In genomic region chr3:138935864-138936762, GRCh38 we compare ENCODE assay signal across 1 cellular context.
TF ChIP-seq lines count a peak whose summit lies in the region.

No MANE protein-coding gene starts in this region.

TF ChIP-seq in K562, 482 proteins besides CTCF, POLR2A, EP300 and RAD21 (continued from another document):
- TF ChIP-seq, protein P1, sequence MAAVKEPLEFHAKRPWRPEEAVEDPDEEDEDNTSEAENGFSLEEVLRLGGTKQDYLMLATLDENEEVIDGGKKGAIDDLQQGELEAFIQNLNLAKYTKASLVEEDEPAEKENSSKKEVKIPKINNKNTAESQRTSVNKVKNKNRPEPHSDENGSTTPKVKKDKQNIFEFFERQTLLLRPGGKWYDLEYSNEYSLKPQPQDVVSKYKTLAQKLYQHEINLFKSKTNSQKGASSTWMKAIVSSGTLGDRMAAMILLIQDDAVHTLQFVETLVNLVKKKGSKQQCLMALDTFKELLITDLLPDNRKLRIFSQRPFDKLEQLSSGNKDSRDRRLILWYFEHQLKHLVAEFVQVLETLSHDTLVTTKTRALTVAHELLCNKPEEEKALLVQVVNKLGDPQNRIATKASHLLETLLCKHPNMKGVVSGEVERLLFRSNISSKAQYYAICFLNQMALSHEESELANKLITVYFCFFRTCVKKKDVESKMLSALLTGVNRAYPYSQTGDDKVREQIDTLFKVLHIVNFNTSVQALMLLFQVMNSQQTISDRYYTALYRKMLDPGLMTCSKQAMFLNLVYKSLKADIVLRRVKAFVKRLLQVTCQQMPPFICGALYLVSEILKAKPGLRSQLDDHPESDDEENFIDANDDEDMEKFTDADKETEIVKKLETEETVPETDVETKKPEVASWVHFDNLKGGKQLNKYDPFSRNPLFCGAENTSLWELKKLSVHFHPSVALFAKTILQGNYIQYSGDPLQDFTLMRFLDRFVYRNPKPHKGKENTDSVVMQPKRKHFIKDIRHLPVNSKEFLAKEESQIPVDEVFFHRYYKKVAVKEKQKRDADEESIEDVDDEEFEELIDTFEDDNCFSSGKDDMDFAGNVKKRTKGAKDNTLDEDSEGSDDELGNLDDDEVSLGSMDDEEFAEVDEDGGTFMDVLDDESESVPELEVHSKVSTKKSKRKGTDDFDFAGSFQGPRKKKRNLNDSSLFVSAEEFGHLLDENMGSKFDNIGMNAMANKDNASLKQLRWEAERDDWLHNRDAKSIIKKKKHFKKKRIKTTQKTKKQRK (IDR thresholded peaks at IDR 0.05; ENCODE audit: borderline replicate concordance, low read depth, low read length) = no peak
- TF ChIP-seq DMBX1 (CRISPR knock-in tag; IDR thresholded peaks at IDR 0.05; ENCODE audit: borderline replicate concordance) (peak; percentile 4; the same call in 1 of the 2 replicates), ZNF354B (CRISPR knock-in tag; IDR thresholded peaks at IDR 0.05) (no peak), TBP (optimal IDR thresholded peaks at IDR 0.05; ENCODE audit: low read depth, low read length) (peak; percentile 41), SLC30A9 (CRISPR knock-in tag; IDR thresholded peaks at IDR 0.05) (no peak), ZNF740 (CRISPR knock-in tag; IDR thresholded peaks at IDR 0.05) (no peak), ZNF740 (tag; IDR thresholded peaks at IDR 0.05) (no peak), NONO (IDR thresholded peaks at IDR 0.05; ENCODE audit: low read depth in 2 of 2, low read length in 1 of 2) (0 out of 4 replicates have a peak, but pooled peaks of 1 of the 2 experiments have one; percentile 52), ZBTB8A (IDR thresholded peaks at IDR 0.05; ENCODE audit: partially characterized antibody) (no peak), NR0B1 (IDR thresholded peaks at IDR 0.05; ENCODE audit: partially characterized antibody) (no peak), USF2 (CRISPR knock-in tag; IDR thresholded peaks at IDR 0.05) (peak; percentile 85), CHAMP1 (IDR thresholded peaks at IDR 0.05) (0 out of 2 replicates have a peak, but pooled peaks have one; percentile 16), CCNT2 (IDR thresholded peaks at IDR 0.05; ENCODE audit: borderline replicate concordance, extremely low read depth, insufficient read length, low read depth, low read length) (peak; percentile 42), EGR1 (conservative IDR thresholded peaks at IDR 0.05) (peak; percentile 27), GABPA (tag; conservative IDR thresholded peaks at IDR 0.05; ENCODE audit: low read depth) (0 out of 2 replicates have a peak, but pooled peaks have one; percentile 39), NFATC3 (IDR thresholded peaks at IDR 0.05) (no peak), ARNT (IDR thresholded peaks at IDR 0.05) (no peak), KLF16 (IDR thresholded peaks at IDR 0.05) (0 out of 2 replicates have a peak, but pooled peaks have one; percentile 11), HMGN3 (IDR thresholded peaks at IDR 0.05; ENCODE audit: borderline replicate concordance, extremely low read depth, insufficient read length, low read depth, low read length) (peak; percentile 63), ZNF507 (tag; conservative IDR thresholded peaks at IDR 0.05) (no peak), ARHGAP35 (IDR thresholded peaks at IDR 0.05; ENCODE audit: partially characterized antibody) (no peak), THAP12 (CRISPR knock-in tag; IDR thresholded peaks at IDR 0.05) (no peak), ZNF780A (CRISPR knock-in tag; IDR thresholded peaks at IDR 0.05) (no peak), TFAM (CRISPR knock-in tag; conservative IDR thresholded peaks at IDR 0.05) (no peak), ESRRA (IDR thresholded peaks at IDR 0.05; ENCODE audit: borderline replicate concordance, low read depth) (peak; percentile 35), CTBP1 (IDR thresholded peaks at IDR 0.05; ENCODE audit: borderline replicate concordance) (peak; percentile 60; the same call in 1 of the 2 replicates), NCOA6 (IDR thresholded peaks at IDR 0.05) (0 out of 2 replicates have a peak, but pooled peaks have one; percentile 25), FOXK2 (conservative IDR thresholded peaks at IDR 0.05 in 1 of 2, IDR thresholded peaks at IDR 0.05 in 1 of 2; ENCODE audit: low read depth in 2 of 2) (no peak), ZNF586 (CRISPR knock-in tag; conservative IDR thresholded peaks at IDR 0.05) (no peak), SAFB (IDR thresholded peaks at IDR 0.05; ENCODE audit: borderline replicate concordance, low read depth, low read length) (peak; percentile 14; the same call in 1 of the 2 replicates), MAZ (CRISPR knock-in tag; conservative IDR thresholded peaks at IDR 0.05 in 1 of 2, IDR thresholded peaks at IDR 0.05 in 1 of 2) (peak in 1 of 2 experiments; percentile 71; a peak in 1 of 4 replicates)
- TF ChIP-seq, protein P2, sequence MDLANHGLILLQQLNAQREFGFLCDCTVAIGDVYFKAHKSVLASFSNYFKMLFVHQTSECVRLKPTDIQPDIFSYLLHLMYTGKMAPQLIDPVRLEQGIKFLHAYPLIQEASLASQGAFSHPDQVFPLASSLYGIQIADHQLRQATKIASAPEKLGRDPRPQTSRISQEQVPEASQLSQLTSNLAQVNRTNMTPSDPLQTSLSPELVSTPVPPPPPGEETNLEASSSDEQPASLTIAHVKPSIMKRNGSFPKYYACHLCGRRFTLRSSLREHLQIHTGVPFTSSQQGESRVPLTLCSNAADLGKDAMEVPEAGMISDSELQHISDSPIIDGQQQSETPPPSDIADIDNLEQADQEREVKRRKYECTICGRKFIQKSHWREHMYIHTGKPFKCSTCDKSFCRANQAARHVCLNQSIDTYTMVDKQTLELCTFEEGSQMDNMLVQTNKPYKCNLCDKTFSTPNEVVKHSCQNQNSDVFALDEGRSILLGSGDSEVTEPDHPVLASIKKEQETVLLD (IDR thresholded peaks at IDR 0.05) = no peak
- TF ChIP-seq, protein P3, sequence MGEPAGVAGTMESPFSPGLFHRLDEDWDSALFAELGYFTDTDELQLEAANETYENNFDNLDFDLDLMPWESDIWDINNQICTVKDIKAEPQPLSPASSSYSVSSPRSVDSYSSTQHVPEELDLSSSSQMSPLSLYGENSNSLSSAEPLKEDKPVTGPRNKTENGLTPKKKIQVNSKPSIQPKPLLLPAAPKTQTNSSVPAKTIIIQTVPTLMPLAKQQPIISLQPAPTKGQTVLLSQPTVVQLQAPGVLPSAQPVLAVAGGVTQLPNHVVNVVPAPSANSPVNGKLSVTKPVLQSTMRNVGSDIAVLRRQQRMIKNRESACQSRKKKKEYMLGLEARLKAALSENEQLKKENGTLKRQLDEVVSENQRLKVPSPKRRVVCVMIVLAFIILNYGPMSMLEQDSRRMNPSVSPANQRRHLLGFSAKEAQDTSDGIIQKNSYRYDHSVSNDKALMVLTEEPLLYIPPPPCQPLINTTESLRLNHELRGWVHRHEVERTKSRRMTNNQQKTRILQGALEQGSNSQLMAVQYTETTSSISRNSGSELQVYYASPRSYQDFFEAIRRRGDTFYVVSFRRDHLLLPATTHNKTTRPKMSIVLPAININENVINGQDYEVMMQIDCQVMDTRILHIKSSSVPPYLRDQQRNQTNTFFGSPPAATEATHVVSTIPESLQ (CRISPR knock-in tag; IDR thresholded peaks at IDR 0.05) = no peak
- TF ChIP-seq, protein P4, sequence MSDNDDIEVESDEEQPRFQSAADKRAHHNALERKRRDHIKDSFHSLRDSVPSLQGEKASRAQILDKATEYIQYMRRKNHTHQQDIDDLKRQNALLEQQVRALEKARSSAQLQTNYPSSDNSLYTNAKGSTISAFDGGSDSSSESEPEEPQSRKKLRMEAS (CRISPR knock-in tag; IDR thresholded peaks at IDR 0.05) = peak; percentile 67
- TF ChIP-seq, protein P5, sequence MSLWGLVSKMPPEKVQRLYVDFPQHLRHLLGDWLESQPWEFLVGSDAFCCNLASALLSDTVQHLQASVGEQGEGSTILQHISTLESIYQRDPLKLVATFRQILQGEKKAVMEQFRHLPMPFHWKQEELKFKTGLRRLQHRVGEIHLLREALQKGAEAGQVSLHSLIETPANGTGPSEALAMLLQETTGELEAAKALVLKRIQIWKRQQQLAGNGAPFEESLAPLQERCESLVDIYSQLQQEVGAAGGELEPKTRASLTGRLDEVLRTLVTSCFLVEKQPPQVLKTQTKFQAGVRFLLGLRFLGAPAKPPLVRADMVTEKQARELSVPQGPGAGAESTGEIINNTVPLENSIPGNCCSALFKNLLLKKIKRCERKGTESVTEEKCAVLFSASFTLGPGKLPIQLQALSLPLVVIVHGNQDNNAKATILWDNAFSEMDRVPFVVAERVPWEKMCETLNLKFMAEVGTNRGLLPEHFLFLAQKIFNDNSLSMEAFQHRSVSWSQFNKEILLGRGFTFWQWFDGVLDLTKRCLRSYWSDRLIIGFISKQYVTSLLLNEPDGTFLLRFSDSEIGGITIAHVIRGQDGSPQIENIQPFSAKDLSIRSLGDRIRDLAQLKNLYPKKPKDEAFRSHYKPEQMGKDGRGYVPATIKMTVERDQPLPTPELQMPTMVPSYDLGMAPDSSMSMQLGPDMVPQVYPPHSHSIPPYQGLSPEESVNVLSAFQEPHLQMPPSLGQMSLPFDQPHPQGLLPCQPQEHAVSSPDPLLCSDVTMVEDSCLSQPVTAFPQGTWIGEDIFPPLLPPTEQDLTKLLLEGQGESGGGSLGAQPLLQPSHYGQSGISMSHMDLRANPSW (CRISPR knock-in tag; IDR thresholded peaks at IDR 0.05) = 0 out of 2 replicates have a peak, but pooled peaks have one; percentile 71
TF ChIP-seq in K562: peak in this region for 78.
